In genomic region chr17:17545984-17546383, GRCh38 we compare ENCODE assay signal across 17 cellular contexts. TPM values are rescaled to one million over a fixed set of nuclear protein-coding genes. Genes with fewer than 3 reads are reported as not detected.
"Had no signal": no experiment of that assay in that cellular context is flagged by ENCODE, and none has a peak within 500 bp of the region (broad histone marks: within the 10 kb centered on the region; RNA-seq: fewer than 3 reads in every experiment).

No MANE protein-coding gene starts in this region.

- ATAC-seq: activated CD8-positive, alpha-beta T cell treated with anti-CD3 and anti-CD28 coated beads for 36 hours; activated naive CD4-positive, alpha-beta T cell treated with anti-CD3 and anti-CD28 coated beads, Interleukin-2, amount 50 U/mL, for 72 hours; activated T-cell treated with anti-CD3 and anti-CD28 coated beads, Interleukin-2, amount 50 U/mL, for 4 hours; upper lobe of right lung had no signal

- DNase-seq: activated CD4-positive, alpha-beta T cell treated with anti-CD3 and anti-CD28 coated beads for 4 hours; activated CD8-positive, alpha-beta T cell treated with anti-CD3 and anti-CD28 coated beads for 36 hours; activated gamma-delta T cell; activated T-cell treated with anti-CD3 and anti-CD28 coated beads, Interleukin-2, amount 50 U/mL, for 4 hours; body of pancreas; endodermal cell; naive B cell; small intestine; stimulated activated CD4-positive, alpha-beta T cell treated with anti-CD3 and anti-CD28 coated beads, Interleukin-4, amount 100 ng/mL, for 24 hours; stimulated activated naive CD4-positive, alpha-beta T cell; T-helper 2 cell; upper lobe of right lung had no signal

- H3K27me3 ChIP-seq: body of pancreas, dorsolateral prefrontal cortex, gastroesophageal sphincter, neutrophil, upper lobe of right lung had no signal

- H3K36me3 ChIP-seq: gastroesophageal sphincter, neutrophil, upper lobe of right lung had no signal

- H3K27ac ChIP-seq: body of pancreas, gastroesophageal sphincter, neutrophil, upper lobe of right lung had no signal

- H3K4me3 ChIP-seq: body of pancreas, dorsolateral prefrontal cortex, gastroesophageal sphincter, upper lobe of right lung had no signal

- FAIRE-seq: small intestine had no signal

- H3K9me3 ChIP-seq: body of pancreas, gastroesophageal sphincter, neutrophil, upper lobe of right lung had no signal

RNA-seq across cellular contexts. Expression of gene RASD1, which starts 49.8 kb away (rescaled TPM):
- polyA plus RNA-seq: mammary epithelial cell had no signal
